Comparison of ENCODE assay signal across 22 cellular contexts in genomic region chr3:13027154-13027553, GRCh38. TPM values are rescaled to one million over a fixed set of nuclear protein-coding genes. Genes with fewer than 3 reads are reported as not detected.
A peak's percentile ranks its signal among the peaks of the same experiment; 100 is the strongest.
DNase-seq lines count a peak whose midpoint lies in the region; ATAC-seq, FAIRE-seq and TF ChIP-seq lines count a peak whose summit lies in the region.
"Had no signal": no experiment of that assay in that cellular context is flagged by ENCODE, and none has a peak within 500 bp of the region (broad histone marks: within the 10 kb centered on the region; RNA-seq: fewer than 3 reads in every experiment).

No MANE protein-coding gene starts in this region.

- POLR2A ChIA-PET in IMR-90 (lab: Charles Lee; ENCODE audit: unreplicated experiment) = no interaction called here
- POLR2A ChIA-PET in H1 (lab: Charles Lee; ENCODE audit: partially characterized antibody) = interaction anchor here (1.0 kb wide), 1 partner anchor 19 kb away, joined by 4 read pairs; no protein-coding TSS in a partner anchor

- H3K79me1 ChIP-seq in IMR-90 (ENCODE audit: low read depth in 1 of 2, low read length in 2 of 2) (no peaks in the 10 kb centered on the region), H1 (ENCODE audit: low read depth, low read length) (peaks cover 2% of the 10 kb centered on the region; the same call in 1 of the 2 replicates)

- no peak overlapping the region for H3K18ac ChIP-seq in IMR-90 (ENCODE audit: low read depth, low read length)
- H3K18ac ChIP-seq in H1 (ENCODE audit: extremely low read depth, low read length) = no peak overlapping the region

- H3K9me3 ChIP-seq in BLaER1 = no peaks in the 10 kb centered on the region
- H3K9me3 ChIP-seq in IMR-90 (ENCODE audit: control insufficient read depth, insufficient read depth, low read length) = no peaks in the 10 kb centered on the region
- no peaks in the 10 kb centered on the region for H3K9me3 ChIP-seq in H1 (ENCODE audit: insufficient read depth in 2 of 2, low read depth in 1 of 2, low read length in 1 of 2)
- H3K9me3 ChIP-seq: thoracic aorta had no signal

- 88% methylated on average over 5 of the region's 7 CpGs; no CpG with 5 or more reads in 1 of the 2 experiments for WGBS in IMR-90 (ENCODE audit: extremely low coverage in 2 of 2, insufficient read length in 1 of 2), 2 experiments
- 85% methylated on average over 7 of the region's 7 CpGs; no CpG with 5 or more reads in 1 of the 2 experiments for WGBS in H1 (ENCODE audit: extremely low coverage in 1 of 2, insufficient coverage in 1 of 2, insufficient read length in 1 of 2, insufficient replicate concordance in 2 of 2, low coverage in 1 of 2, low lambda C conversion rate in 2 of 2, missing lambda C conversion rate in 1 of 2), 2 experiments

- H2BK5ac ChIP-seq in IMR-90 (ENCODE audit: low read depth, low read length, poor library complexity, severe bottlenecking) (no peak overlapping the region), H1 (ENCODE audit: low read depth, low read length) (no peak overlapping the region)

- H3K23me2 ChIP-seq in H1 (ENCODE audit: low read depth, low read length) = peaks cover 6% of the 10 kb centered on the region; the same call in 1 of the 2 replicates

- dilution Hi-C loops in IMR-90 (cut with HindIII; ENCODE audit: low sequenced_read_pairs, unreplicated experiment) = no loop called here

- TF ChIP-seq EP300 in H1 (IDR thresholded peaks at IDR 0.05; ENCODE audit: borderline replicate concordance in 1 of 2, low read depth in 2 of 2, low read length in 2 of 2) = no peak

- H3K14ac ChIP-seq in IMR-90 (replicated peaks; ENCODE audit: low read depth, low read length) = no peak overlapping the region
- no peak overlapping the region for H3K14ac ChIP-seq in H1 (ENCODE audit: insufficient read length)

- H3K9me1 ChIP-seq in IMR-90 (ENCODE audit: insufficient read depth, low read length) = peaks cover 10% of the 10 kb centered on the region; the same call in 1 of the 2 replicates

- ATAC-seq in IMR-90 (ENCODE audit: low read depth) (no peak), HG02571 (IDR thresholded peaks at IDR 0.05; ENCODE audit: unreplicated experiment) (no peak), HG03045 (IDR thresholded peaks at IDR 0.05; ENCODE audit: unreplicated experiment) (no peak)
- ATAC-seq in stimulated activated naive CD8-positive, alpha-beta T cell treated with anti-CD3 and anti-CD28 coated beads, Interleukin-15, amount 100 ng/mL, for 72 hours = no peak
- ATAC-seq: HCT116 had no signal

- no peak overlapping the region for H3K4me3 ChIP-seq in BLaER1
- H3K4me3 ChIP-seq in IMR-90 (ENCODE audit: insufficient read depth, low read depth, low read length) = no peak overlapping the region
- no peak overlapping the region for H3K4me3 ChIP-seq in H1 (ENCODE audit: extremely low read depth in 1 of 4, insufficient read depth in 2 of 4, low read depth in 3 of 4, low read length in 4 of 4)
- H3K4me3 ChIP-seq: thoracic aorta had no signal

- no peak overlapping the region for H2AK5ac ChIP-seq in IMR-90 (ENCODE audit: low read depth, low read length)
- H2AK5ac ChIP-seq in H1 (ENCODE audit: low read depth, low read length) = no peak overlapping the region

- intact Hi-C loops in IMR-90 (cut with micrococcal nuclease) = no loop called here

- no peaks in the 10 kb centered on the region for H3K27me3 ChIP-seq in BLaER1
- H3K27me3 ChIP-seq in IMR-90 (ENCODE audit: control insufficient read depth, insufficient read depth, low read length) = peaks cover 16% of the 10 kb centered on the region
- no peaks in the 10 kb centered on the region; a peak in 2 of 7 replicates for H3K27me3 ChIP-seq in H1 (replicated peaks in 1 of 4; ENCODE audit: control insufficient read depth in 3 of 4, extremely low read depth in 1 of 4, insufficient read depth in 3 of 4, low read length in 3 of 4)

- H2BK12ac ChIP-seq in H1 (ENCODE audit: low read depth, low read length) = peak overlapping the region; percentile 43; the same call in 1 of the 2 replicates

- no peak overlapping the region for H4K91ac ChIP-seq in IMR-90 (ENCODE audit: insufficient read depth, low read depth, low read length)
- no peak overlapping the region for H4K91ac ChIP-seq in H1 (replicated peaks; ENCODE audit: insufficient read length, low read length)

- no peak overlapping the region for H4K5ac ChIP-seq in IMR-90 (ENCODE audit: low read depth, low read length)
- H4K5ac ChIP-seq in H1 (ENCODE audit: insufficient read length, low read depth, low read length) = no peak overlapping the region

- no peak overlapping the region for H4K8ac ChIP-seq in IMR-90 (ENCODE audit: low read depth in 2 of 2, low read length in 2 of 2)
- H4K8ac ChIP-seq in H1 (ENCODE audit: extremely low read depth, insufficient read depth, low read length) = no peak overlapping the region

- no peak for DNase-seq in IMR-90
- no peak for DNase-seq in H1 (ENCODE audit: low read depth in 1 of 2, low spot score in 2 of 2)
- no peak for DNase-seq in neural crest cell (ENCODE audit: low read depth, low spot score)
- DNase-seq in SHP77 (lab: John Stamatoyannopoulos, UW) = no peak
- no peak for DNase-seq in stimulated activated naive CD8-positive, alpha-beta T cell treated with anti-CD3 and anti-CD28 coated beads, Interleukin-15, amount 100 ng/mL, for 72 hours
- DNase-seq: activated CD4-positive, alpha-beta T cell treated with anti-CD3 and anti-CD28 coated beads, Interleukin-2, amount 50 U/mL, for 48 hours; activated CD4-positive, CD25-positive, alpha-beta regulatory T cell; activated gamma-delta T cell; activated T-cell treated with anti-CD3 and anti-CD28 coated beads for 4 hours; dermis blood vessel endothelial cell; NCI-H1417; NCI-H2081 treated with DMSO at 0.1 percent for 48 hours; NCI-H774; stimulated activated CD4-positive, alpha-beta T cell treated with anti-CD3 and anti-CD28 coated beads, Interleukin-4, amount 100 ng/mL, for 24 hours; stimulated activated naive CD4-positive, alpha-beta T cell treated with Interleukin-2 at 50 U/mL for 16 hours had no signal

- no peak overlapping the region for H3K27ac Mint-ChIP-seq in neural crest cell (ENCODE audit: unreplicated experiment)
- H3K27ac Mint-ChIP-seq in stimulated activated naive CD8-positive, alpha-beta T cell treated with anti-CD3 and anti-CD28 coated beads, Interleukin-15, amount 100 ng/mL, for 72 hours = no peak overlapping the region

- H2BK15ac ChIP-seq in IMR-90 (ENCODE audit: low read depth, low read length) (no peak overlapping the region), H1 (ENCODE audit: low read length) (no peak overlapping the region)

- H3K36me3 ChIP-seq in BLaER1 (peaks cover 15% of the 10 kb centered on the region), IMR-90 (ENCODE audit: control insufficient read depth, insufficient read depth, low read length) (no peaks in the 10 kb centered on the region), H1 (ENCODE audit: control insufficient read depth in 2 of 4, insufficient read depth in 4 of 4, low read length in 3 of 4) (no peaks in the 10 kb centered on the region)
- H3K36me3 ChIP-seq: thoracic aorta had no signal

- H3K27me3 Mint-ChIP-seq in neural crest cell (ENCODE audit: low read depth) = no peaks in the 10 kb centered on the region
- H3K27me3 Mint-ChIP-seq in stimulated activated naive CD8-positive, alpha-beta T cell treated with anti-CD3 and anti-CD28 coated beads, Interleukin-15, amount 100 ng/mL, for 72 hours = no peaks in the 10 kb centered on the region

- no peak for FAIRE-seq in H1 (lab: Jason Lieb, UNC)
- FAIRE-seq: endothelial cell of umbilical vein had no signal

- H3K27ac ChIP-seq in BLaER1 (0 out of 2 replicates have a peak overlapping the region, but pooled peaks have one; percentile 42), IMR-90 (ENCODE audit: insufficient read depth, low read length) (no peak overlapping the region), H1 (ENCODE audit: low read depth, low read length) (no peak overlapping the region)
- H3K27ac ChIP-seq: thoracic aorta had no signal

- H3K9ac ChIP-seq in BLaER1 = no peak overlapping the region
- no peak overlapping the region for H3K9ac ChIP-seq in IMR-90 (ENCODE audit: low read depth, low read length)
- H3K9ac ChIP-seq in H1 (replicated peaks in 1 of 4; ENCODE audit: extremely low read depth in 1 of 4, low read depth in 3 of 4, low read length in 3 of 4) = no peak overlapping the region

- peaks cover 38% of the 10 kb centered on the region for H3K4me1 Mint-ChIP-seq in neural crest cell
- peaks cover 6% of the 10 kb centered on the region for H3K4me1 Mint-ChIP-seq in stimulated activated naive CD8-positive, alpha-beta T cell treated with anti-CD3 and anti-CD28 coated beads, Interleukin-15, amount 100 ng/mL, for 72 hours

- TF ChIP-seq RAD21 in IMR-90 (IDR thresholded peaks at IDR 0.05; ENCODE audit: low read length) (no peak), H1 (IDR thresholded peaks at IDR 0.05 in 1 of 2, conservative IDR thresholded peaks at IDR 0.05 in 1 of 2; ENCODE audit: low read depth in 2 of 2, low read length in 2 of 2) (peak; percentile 39 to 64)

- H2BK20ac ChIP-seq in IMR-90 (ENCODE audit: low read depth, low read length) (no peak overlapping the region), H1 (ENCODE audit: low read length) (no peak overlapping the region)

- BruUV-seq in IMR-90 (replicated peaks; lab: Mats Ljungman, UMichigan) = no TSS peak

- no peak overlapping the region for H2BK120ac ChIP-seq in IMR-90 (ENCODE audit: low read depth, low read length)
- H2BK120ac ChIP-seq in H1 (replicated peaks; ENCODE audit: low read depth, low read length) = no peak overlapping the region

- H3K4ac ChIP-seq in IMR-90 (ENCODE audit: low read depth, low read length) (no peak overlapping the region), H1 (replicated peaks; ENCODE audit: insufficient read length, low read depth, low read length) (no peak overlapping the region)

- no peaks in the 10 kb centered on the region for H3K9me3 Mint-ChIP-seq in neural crest cell
- no peaks in the 10 kb centered on the region for H3K9me3 Mint-ChIP-seq in stimulated activated naive CD8-positive, alpha-beta T cell treated with anti-CD3 and anti-CD28 coated beads, Interleukin-15, amount 100 ng/mL, for 72 hours

- CTCF ChIA-PET in IMR-90 (lab: Yijun Ruan, JAX) = no interaction called here
- CTCF ChIA-PET in H1 (lab: Charles Lee; ENCODE audit: partially characterized antibody) = interaction anchor here (0.6 to 7.5 kb wide), 20 partner anchors 9 to 318 kb away, joined by 3 to 71 read pairs (median 4); no protein-coding TSS in a partner anchor

- no peak overlapping the region for H3K23ac ChIP-seq in IMR-90 (ENCODE audit: low read depth, low read length)
- no peak overlapping the region for H3K23ac ChIP-seq in H1 (ENCODE audit: insufficient read length)

- TF ChIP-seq CTCF in IMR-90 (conservative IDR thresholded peaks at IDR 0.05; ENCODE audit: low read depth, low read length) = 0 out of 2 replicates have a peak, but pooled peaks have one; percentile 5
- peak in 2 of 3 experiments; percentile 64 to 77; a peak in 3 of 4 replicates for TF ChIP-seq CTCF in H1 (IDR thresholded peaks at IDR 0.05; ENCODE audit: control extremely low read depth in 1 of 3, insufficient read depth in 1 of 3, low read depth in 1 of 3, low read length in 3 of 3)
- peak; percentile 39 for TF ChIP-seq CTCF in neural crest cell (conservative IDR thresholded peaks at IDR 0.05)

- H4K20me1 ChIP-seq in BLaER1 = peaks cover 79% of the 10 kb centered on the region; the same call in 1 of the 2 replicates
- 0 out of 2 replicates have a peak, but pooled peaks cover 3% of the 10 kb centered on the region for H4K20me1 ChIP-seq in IMR-90 (ENCODE audit: insufficient read depth, low read length)
- H4K20me1 ChIP-seq in H1 (replicated peaks in 1 of 2; ENCODE audit: control insufficient read depth in 1 of 2, insufficient read depth in 2 of 2, low read length in 2 of 2) = no peaks in the 10 kb centered on the region

- H3K4me1 ChIP-seq in BLaER1 = peaks cover 98% of the 10 kb centered on the region
- H3K4me1 ChIP-seq in IMR-90 (ENCODE audit: control insufficient read depth, insufficient read depth, low read length) = peaks cover 5% of the 10 kb centered on the region
- peaks cover 0 to 6% (median 4%) of the 10 kb centered on the region in 4 experiments; a peak in 4 of 7 replicates for H3K4me1 ChIP-seq in H1 (replicated peaks in 1 of 4; ENCODE audit: control insufficient read depth in 3 of 4, insufficient read depth in 4 of 4, low read length in 3 of 4)

- no peak for TF ChIP-seq POLR2A in IMR-90 (IDR thresholded peaks at IDR 0.05; ENCODE audit: low read depth, low read length)
- TF ChIP-seq POLR2A in H1 (IDR thresholded peaks at IDR 0.05; ENCODE audit: control extremely low read depth in 1 of 2, low read depth in 2 of 2, low read length in 2 of 2) = no peak

- H3K79me2 ChIP-seq in H1 (ENCODE audit: control insufficient read depth in 1 of 2, insufficient read depth in 2 of 2, low read length in 2 of 2) = no peaks in the 10 kb centered on the region

- H3K56ac ChIP-seq in IMR-90 (ENCODE audit: extremely low read depth, insufficient read depth, low read length) = no peak overlapping the region
- no peak overlapping the region for H3K56ac ChIP-seq in H1 (replicated peaks; ENCODE audit: insufficient read length, low read depth, low read length)

- in situ Hi-C loops in IMR-90 (cut with MboI; ENCODE audit: low sequenced_read_pairs) = no loop called here

- H2AK9ac ChIP-seq in IMR-90 (replicated peaks; ENCODE audit: low read depth, low read length, poor library complexity) = no peak overlapping the region

- no peak overlapping the region for H2AFZ ChIP-seq in IMR-90 (replicated peaks; ENCODE audit: low read length, poor library complexity)
- H2AFZ ChIP-seq in H1 (ENCODE audit: low read length) = no peak overlapping the region

- H3K4me3 Mint-ChIP-seq in neural crest cell = no peak overlapping the region
- H3K4me3 Mint-ChIP-seq in stimulated activated naive CD8-positive, alpha-beta T cell treated with anti-CD3 and anti-CD28 coated beads, Interleukin-15, amount 100 ng/mL, for 72 hours = no peak overlapping the region
- H3K4me3 Mint-ChIP-seq: CD14-positive monocyte had no signal

- no peaks in the 10 kb centered on the region for H3K36me3 Mint-ChIP-seq in neural crest cell (ENCODE audit: low read depth)
- H3K36me3 Mint-ChIP-seq: CD14-positive monocyte had no signal

- H3K4me2 ChIP-seq in BLaER1 (peak overlapping the region; percentile 74), IMR-90 (ENCODE audit: low read depth, low read length) (no peak overlapping the region), H1 (ENCODE audit: insufficient read depth in 1 of 2, low read depth in 2 of 2, low read length in 2 of 2) (no peak overlapping the region)

RNA-seq across cellular contexts. Expression of gene IQSEC1, which starts 46.1 kb away (rescaled TPM):
- total RNA-seq in IMR-90 (2012; rRNA removed) (5.9 and 6.4 TPM in 2 replicates), neural crest cell (31.3 and 32.1 TPM in 2 replicates)
- polyA plus RNA-seq in IMR-90 (2012; rRNA removed) (11.6 and 11.9 TPM in 2 replicates), H1 (2011; rRNA removed) (6.8 and 12.4 TPM in 2 replicates)
- 7.4 and 10.4 TPM in 2 replicates for polyA plus RNA-seq in IMR-90 (2012; cell fraction: cytosol; rRNA removed)
- polyA plus RNA-seq in IMR-90 (2012; cell fraction: nucleus; rRNA removed; ENCODE audit: low replicate concordance) = 32.9 and 36.9 TPM in 2 replicates
- 28.2 and 28.8 TPM in 2 replicates for total RNA-seq in H1 (2021; fragmentation: NEBNext Ultra II Directional; extraction: Animal tissue kit (Norgen Biotek cat#: 25700))
- polyA plus RNA-seq in H1 (2011; cell fraction: cytosol; rRNA removed) = 5.7 TPM
- polyA plus RNA-seq in H1 (2011; cell fraction: nucleus; rRNA removed) = 26.7 TPM
- 16.5 to 22.4 TPM (median 19.3 TPM) in 4 replicates for polyA plus RNA-seq in H1 (2012, experiment 1 of 2)
- polyA plus RNA-seq in H1 (2012, experiment 2 of 2) = 9.5 TPM
- 16.4 TPM for polyA plus RNA-seq in H1 (2013, experiment 1 of 2)
- 15.3 TPM for polyA plus RNA-seq in H1 (2013, experiment 2 of 2)
- 11.0 and 11.7 TPM in 2 replicates for polyA minus RNA-seq in H1 (2011; rRNA and poly(A)+ RNA removed)
- polyA minus RNA-seq in H1 (2011; cell fraction: cytosol; rRNA and poly(A)+ RNA removed) = 14.5 TPM
- polyA minus RNA-seq in H1 (2011; cell fraction: nucleus; rRNA and poly(A)+ RNA removed) = 36.0 TPM

Comparison
In these comparisons a context has a peak if more than half of its experiments do, and no peak if none do; other contexts are left out.
1. CTCF ChIP-seq: peak in every context shown above with its lines; median percentile 70 in H1; 39 in neural crest cell; 5 in IMR-90.